In the genomic region with DNA sequence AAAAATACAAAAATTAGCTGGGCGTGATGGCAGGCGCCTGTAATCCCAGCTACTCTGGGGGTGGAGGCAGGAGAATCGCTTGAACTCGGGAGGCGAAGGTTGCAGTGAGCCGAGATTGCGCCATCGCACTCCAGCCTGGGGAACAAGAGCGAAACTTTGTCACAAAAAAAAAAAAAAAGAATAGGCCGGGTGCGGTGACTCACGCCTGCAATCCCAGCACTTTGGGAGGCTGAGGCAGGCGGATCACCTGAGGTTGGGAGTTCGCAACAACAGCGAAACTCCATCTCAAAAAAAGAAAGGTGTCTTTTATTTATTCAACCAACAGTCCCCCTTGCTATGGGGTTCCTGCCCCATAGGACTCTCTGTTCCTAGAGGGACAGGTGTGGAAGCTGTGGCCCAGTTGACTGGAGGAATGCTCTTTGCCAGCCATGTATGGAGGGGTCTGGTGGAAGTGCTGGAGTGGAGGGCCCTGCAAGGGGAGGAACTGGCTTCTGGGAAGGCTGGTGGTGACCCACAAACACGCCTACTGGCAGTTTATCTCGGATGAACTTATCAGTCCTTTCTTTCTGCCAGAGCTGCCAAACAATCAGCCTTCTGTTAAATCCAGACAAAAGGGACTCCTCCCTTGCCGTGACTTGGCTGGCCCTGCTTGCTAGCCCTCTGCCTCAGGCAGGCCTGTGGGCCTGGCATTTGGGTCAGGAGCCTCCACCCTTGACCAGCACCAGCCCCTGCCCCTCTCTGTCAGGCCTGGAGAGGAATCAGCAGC, we compare ENCODE assay signal across 1 cellular context.
A peak's percentile ranks its signal among the peaks of the same experiment; 100 is the strongest.
TF ChIP-seq lines count a peak whose summit lies in the region.

No MANE protein-coding gene starts in this region.

TF ChIP-seq in HepG2, 621 proteins besides CTCF, POLR2A, EP300 and RAD21 (continued from another document and continues in another):
- TF ChIP-seq ZNF776 (CRISPR knock-in tag; IDR thresholded peaks at IDR 0.05): no peak
- no peak for TF ChIP-seq HDAC1 (CRISPR knock-in tag; IDR thresholded peaks at IDR 0.05)
- no peak for TF ChIP-seq SKI (IDR thresholded peaks at IDR 0.05; ENCODE audit: partially characterized antibody)
- no peak for TF ChIP-seq AKAP8 (CRISPR knock-in tag; IDR thresholded peaks at IDR 0.05)
- TF ChIP-seq, protein P1, sequence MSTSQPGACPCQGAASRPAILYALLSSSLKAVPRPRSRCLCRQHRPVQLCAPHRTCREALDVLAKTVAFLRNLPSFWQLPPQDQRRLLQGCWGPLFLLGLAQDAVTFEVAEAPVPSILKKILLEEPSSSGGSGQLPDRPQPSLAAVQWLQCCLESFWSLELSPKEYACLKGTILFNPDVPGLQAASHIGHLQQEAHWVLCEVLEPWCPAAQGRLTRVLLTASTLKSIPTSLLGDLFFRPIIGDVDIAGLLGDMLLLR (CRISPR knock-in tag; IDR thresholded peaks at IDR 0.05): peak; percentile 43; the same call in 1 of the 2 replicates
- peak; percentile 73 for TF ChIP-seq ZFX (CRISPR knock-in tag; IDR thresholded peaks at IDR 0.05; ENCODE audit: low read depth)
- TF ChIP-seq, protein P2, sequence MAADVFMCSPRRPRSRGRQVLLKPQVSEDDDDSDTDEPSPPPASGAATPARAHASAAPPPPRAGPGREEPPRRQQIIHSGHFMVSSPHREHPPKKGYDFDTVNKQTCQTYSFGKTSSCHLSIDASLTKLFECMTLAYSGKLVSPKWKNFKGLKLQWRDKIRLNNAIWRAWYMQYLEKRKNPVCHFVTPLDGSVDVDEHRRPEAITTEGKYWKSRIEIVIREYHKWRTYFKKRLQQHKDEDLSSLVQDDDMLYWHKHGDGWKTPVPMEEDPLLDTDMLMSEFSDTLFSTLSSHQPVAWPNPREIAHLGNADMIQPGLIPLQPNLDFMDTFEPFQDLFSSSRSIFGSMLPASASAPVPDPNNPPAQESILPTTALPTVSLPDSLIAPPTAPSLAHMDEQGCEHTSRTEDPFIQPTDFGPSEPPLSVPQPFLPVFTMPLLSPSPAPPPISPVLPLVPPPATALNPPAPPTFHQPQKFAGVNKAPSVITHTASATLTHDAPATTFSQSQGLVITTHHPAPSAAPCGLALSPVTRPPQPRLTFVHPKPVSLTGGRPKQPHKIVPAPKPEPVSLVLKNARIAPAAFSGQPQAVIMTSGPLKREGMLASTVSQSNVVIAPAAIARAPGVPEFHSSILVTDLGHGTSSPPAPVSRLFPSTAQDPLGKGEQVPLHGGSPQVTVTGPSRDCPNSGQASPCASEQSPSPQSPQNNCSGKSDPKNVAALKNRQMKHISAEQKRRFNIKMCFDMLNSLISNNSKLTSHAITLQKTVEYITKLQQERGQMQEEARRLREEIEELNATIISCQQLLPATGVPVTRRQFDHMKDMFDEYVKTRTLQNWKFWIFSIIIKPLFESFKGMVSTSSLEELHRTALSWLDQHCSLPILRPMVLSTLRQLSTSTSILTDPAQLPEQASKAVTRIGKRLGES (CRISPR knock-in tag; IDR thresholded peaks at IDR 0.05; ENCODE audit: borderline replicate concordance): no peak
- TF ChIP-seq, protein P3, sequence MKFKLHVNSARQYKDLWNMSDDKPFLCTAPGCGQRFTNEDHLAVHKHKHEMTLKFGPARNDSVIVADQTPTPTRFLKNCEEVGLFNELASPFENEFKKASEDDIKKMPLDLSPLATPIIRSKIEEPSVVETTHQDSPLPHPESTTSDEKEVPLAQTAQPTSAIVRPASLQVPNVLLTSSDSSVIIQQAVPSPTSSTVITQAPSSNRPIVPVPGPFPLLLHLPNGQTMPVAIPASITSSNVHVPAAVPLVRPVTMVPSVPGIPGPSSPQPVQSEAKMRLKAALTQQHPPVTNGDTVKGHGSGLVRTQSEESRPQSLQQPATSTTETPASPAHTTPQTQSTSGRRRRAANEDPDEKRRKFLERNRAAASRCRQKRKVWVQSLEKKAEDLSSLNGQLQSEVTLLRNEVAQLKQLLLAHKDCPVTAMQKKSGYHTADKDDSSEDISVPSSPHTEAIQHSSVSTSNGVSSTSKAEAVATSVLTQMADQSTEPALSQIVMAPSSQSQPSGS (CRISPR knock-in tag; IDR thresholded peaks at IDR 0.05): no peak
- peak; percentile 10; the same call in 1 of the 2 replicates for TF ChIP-seq ZNF331 (CRISPR knock-in tag; IDR thresholded peaks at IDR 0.05)
- TF ChIP-seq, protein P4, sequence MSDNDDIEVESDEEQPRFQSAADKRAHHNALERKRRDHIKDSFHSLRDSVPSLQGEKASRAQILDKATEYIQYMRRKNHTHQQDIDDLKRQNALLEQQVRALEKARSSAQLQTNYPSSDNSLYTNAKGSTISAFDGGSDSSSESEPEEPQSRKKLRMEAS (IDR thresholded peaks at IDR 0.05): 0 out of 2 replicates have a peak, but pooled peaks have one; percentile 16
- TF ChIP-seq, protein P5, sequence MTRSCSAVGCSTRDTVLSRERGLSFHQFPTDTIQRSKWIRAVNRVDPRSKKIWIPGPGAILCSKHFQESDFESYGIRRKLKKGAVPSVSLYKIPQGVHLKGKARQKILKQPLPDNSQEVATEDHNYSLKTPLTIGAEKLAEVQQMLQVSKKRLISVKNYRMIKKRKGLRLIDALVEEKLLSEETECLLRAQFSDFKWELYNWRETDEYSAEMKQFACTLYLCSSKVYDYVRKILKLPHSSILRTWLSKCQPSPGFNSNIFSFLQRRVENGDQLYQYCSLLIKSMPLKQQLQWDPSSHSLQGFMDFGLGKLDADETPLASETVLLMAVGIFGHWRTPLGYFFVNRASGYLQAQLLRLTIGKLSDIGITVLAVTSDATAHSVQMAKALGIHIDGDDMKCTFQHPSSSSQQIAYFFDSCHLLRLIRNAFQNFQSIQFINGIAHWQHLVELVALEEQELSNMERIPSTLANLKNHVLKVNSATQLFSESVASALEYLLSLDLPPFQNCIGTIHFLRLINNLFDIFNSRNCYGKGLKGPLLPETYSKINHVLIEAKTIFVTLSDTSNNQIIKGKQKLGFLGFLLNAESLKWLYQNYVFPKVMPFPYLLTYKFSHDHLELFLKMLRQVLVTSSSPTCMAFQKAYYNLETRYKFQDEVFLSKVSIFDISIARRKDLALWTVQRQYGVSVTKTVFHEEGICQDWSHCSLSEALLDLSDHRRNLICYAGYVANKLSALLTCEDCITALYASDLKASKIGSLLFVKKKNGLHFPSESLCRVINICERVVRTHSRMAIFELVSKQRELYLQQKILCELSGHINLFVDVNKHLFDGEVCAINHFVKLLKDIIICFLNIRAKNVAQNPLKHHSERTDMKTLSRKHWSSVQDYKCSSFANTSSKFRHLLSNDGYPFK (CRISPR knock-in tag; IDR thresholded peaks at IDR 0.05; ENCODE audit: borderline replicate concordance): no peak
- no peak for TF ChIP-seq THYN1 (CRISPR knock-in tag; IDR thresholded peaks at IDR 0.05; ENCODE audit: borderline replicate concordance, low read depth)
- TF ChIP-seq ZNF335 (CRISPR knock-in tag; IDR thresholded peaks at IDR 0.05): no peak
- no peak for TF ChIP-seq ZNF619 (CRISPR knock-in tag; IDR thresholded peaks at IDR 0.05)
- TF ChIP-seq, protein P6, sequence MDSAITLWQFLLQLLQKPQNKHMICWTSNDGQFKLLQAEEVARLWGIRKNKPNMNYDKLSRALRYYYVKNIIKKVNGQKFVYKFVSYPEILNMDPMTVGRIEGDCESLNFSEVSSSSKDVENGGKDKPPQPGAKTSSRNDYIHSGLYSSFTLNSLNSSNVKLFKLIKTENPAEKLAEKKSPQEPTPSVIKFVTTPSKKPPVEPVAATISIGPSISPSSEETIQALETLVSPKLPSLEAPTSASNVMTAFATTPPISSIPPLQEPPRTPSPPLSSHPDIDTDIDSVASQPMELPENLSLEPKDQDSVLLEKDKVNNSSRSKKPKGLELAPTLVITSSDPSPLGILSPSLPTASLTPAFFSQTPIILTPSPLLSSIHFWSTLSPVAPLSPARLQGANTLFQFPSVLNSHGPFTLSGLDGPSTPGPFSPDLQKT (CRISPR knock-in tag; IDR thresholded peaks at IDR 0.05; ENCODE audit: borderline replicate concordance): no peak
- TF ChIP-seq, protein P7, sequence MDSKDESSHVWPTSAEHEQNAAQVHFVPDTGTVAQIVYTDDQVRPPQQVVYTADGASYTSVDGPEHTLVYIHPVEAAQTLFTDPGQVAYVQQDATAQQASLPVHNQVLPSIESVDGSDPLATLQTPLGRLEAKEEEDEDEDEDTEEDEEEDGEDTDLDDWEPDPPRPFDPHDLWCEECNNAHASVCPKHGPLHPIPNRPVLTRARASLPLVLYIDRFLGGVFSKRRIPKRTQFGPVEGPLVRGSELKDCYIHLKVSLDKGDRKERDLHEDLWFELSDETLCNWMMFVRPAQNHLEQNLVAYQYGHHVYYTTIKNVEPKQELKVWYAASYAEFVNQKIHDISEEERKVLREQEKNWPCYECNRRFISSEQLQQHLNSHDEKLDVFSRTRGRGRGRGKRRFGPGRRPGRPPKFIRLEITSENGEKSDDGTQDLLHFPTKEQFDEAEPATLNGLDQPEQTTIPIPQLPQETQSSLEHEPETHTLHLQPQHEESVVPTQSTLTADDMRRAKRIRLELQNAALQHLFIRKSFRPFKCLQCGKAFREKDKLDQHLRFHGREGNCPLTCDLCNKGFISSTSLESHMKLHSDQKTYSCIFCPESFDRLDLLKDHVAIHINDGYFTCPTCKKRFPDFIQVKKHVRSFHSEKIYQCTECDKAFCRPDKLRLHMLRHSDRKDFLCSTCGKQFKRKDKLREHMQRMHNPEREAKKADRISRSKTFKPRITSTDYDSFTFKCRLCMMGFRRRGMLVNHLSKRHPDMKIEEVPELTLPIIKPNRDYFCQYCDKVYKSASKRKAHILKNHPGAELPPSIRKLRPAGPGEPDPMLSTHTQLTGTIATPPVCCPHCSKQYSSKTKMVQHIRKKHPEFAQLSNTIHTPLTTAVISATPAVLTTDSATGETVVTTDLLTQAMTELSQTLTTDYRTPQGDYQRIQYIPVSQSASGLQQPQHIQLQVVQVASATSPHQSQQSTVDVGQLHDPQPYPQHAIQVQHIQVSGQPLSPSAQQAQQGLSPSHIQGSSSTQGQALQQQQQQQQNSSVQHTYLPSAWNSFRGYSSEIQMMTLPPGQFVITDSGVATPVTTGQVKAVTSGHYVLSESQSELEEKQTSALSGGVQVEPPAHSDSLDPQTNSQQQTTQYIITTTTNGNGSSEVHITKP (CRISPR knock-in tag; IDR thresholded peaks at IDR 0.05; ENCODE audit: low read depth): no peak
- TF ChIP-seq, protein P8, sequence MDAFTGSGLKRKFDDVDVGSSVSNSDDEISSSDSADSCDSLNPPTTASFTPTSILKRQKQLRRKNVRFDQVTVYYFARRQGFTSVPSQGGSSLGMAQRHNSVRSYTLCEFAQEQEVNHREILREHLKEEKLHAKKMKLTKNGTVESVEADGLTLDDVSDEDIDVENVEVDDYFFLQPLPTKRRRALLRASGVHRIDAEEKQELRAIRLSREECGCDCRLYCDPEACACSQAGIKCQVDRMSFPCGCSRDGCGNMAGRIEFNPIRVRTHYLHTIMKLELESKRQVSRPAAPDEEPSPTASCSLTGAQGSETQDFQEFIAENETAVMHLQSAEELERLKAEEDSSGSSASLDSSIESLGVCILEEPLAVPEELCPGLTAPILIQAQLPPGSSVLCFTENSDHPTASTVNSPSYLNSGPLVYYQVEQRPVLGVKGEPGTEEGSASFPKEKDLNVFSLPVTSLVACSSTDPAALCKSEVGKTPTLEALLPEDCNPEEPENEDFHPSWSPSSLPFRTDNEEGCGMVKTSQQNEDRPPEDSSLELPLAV (CRISPR knock-in tag; conservative IDR thresholded peaks at IDR 0.05; ENCODE audit: low read depth): no peak
- no peak for TF ChIP-seq ZNF768 (CRISPR knock-in tag; IDR thresholded peaks at IDR 0.05)
- TF ChIP-seq, protein P9, sequence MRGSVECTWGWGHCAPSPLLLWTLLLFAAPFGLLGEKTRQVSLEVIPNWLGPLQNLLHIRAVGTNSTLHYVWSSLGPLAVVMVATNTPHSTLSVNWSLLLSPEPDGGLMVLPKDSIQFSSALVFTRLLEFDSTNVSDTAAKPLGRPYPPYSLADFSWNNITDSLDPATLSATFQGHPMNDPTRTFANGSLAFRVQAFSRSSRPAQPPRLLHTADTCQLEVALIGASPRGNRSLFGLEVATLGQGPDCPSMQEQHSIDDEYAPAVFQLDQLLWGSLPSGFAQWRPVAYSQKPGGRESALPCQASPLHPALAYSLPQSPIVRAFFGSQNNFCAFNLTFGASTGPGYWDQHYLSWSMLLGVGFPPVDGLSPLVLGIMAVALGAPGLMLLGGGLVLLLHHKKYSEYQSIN (CRISPR knock-in tag; IDR thresholded peaks at IDR 0.05; ENCODE audit: borderline replicate concordance): no peak
- TF ChIP-seq PITX1 (CRISPR knock-in tag; IDR thresholded peaks at IDR 0.05): peak; percentile 4; the same call in 1 of the 2 replicates
- no peak for TF ChIP-seq MTF2 (CRISPR knock-in tag; IDR thresholded peaks at IDR 0.05; ENCODE audit: borderline replicate concordance)
- 0 out of 2 replicates have a peak, but pooled peaks have one; percentile 20 for TF ChIP-seq NFIC (IDR thresholded peaks at IDR 0.05; ENCODE audit: low read length)
- no peak; the same call in 1 of the 2 replicates for TF ChIP-seq HDAC2 (CRISPR knock-in tag; IDR thresholded peaks at IDR 0.05)
- no peak for TF ChIP-seq ZFP82 (CRISPR knock-in tag; IDR thresholded peaks at IDR 0.05; ENCODE audit: borderline replicate concordance)
- TF ChIP-seq, protein P10, sequence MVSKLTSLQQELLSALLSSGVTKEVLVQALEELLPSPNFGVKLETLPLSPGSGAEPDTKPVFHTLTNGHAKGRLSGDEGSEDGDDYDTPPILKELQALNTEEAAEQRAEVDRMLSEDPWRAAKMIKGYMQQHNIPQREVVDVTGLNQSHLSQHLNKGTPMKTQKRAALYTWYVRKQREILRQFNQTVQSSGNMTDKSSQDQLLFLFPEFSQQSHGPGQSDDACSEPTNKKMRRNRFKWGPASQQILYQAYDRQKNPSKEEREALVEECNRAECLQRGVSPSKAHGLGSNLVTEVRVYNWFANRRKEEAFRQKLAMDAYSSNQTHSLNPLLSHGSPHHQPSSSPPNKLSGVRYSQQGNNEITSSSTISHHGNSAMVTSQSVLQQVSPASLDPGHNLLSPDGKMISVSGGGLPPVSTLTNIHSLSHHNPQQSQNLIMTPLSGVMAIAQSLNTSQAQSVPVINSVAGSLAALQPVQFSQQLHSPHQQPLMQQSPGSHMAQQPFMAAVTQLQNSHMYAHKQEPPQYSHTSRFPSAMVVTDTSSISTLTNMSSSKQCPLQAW (CRISPR knock-in tag; IDR thresholded peaks at IDR 0.05): no peak
- peak; percentile 45 for TF ChIP-seq RXRA (CRISPR knock-in tag; IDR thresholded peaks at IDR 0.05)
- TF ChIP-seq ZZZ3 (CRISPR knock-in tag; IDR thresholded peaks at IDR 0.05; ENCODE audit: borderline replicate concordance): no peak
- no peak for TF ChIP-seq ZMAT3 (CRISPR knock-in tag; conservative IDR thresholded peaks at IDR 0.05)
- no peak for TF ChIP-seq ZNF761 (CRISPR knock-in tag; conservative IDR thresholded peaks at IDR 0.05)
- TF ChIP-seq, protein P11, sequence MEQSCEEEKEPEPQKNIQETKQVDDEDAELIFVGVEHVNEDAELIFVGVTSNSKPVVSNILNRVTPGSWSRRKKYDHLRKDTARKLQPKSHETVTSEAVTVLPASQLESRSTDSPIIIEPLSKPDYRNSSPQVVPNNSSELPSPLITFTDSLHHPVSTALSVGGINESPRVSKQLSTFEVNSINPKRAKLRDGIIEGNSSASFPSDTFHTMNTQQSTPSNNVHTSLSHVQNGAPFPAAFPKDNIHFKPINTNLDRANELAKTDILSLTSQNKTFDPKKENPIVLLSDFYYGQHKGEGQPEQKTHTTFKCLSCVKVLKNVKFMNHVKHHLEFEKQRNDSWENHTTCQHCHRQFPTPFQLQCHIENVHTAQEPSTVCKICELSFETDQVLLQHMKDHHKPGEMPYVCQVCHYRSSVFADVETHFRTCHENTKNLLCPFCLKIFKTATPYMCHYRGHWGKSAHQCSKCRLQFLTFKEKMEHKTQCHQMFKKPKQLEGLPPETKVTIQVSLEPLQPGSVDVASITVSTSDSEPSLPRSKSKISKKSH (CRISPR knock-in tag; IDR thresholded peaks at IDR 0.05; ENCODE audit: borderline replicate concordance): no peak
- no peak for TF ChIP-seq ZNF510 (CRISPR knock-in tag; IDR thresholded peaks at IDR 0.05; ENCODE audit: low read depth)
- no peak for TF ChIP-seq SMC3 (IDR thresholded peaks at IDR 0.05; ENCODE audit: low read length)
